In genomic region chr19:12698138-12698537, GRCh38 we compare ENCODE assay signal across 19 cellular contexts. TPM values are rescaled to one million over a fixed set of nuclear protein-coding genes. Genes with fewer than 3 reads are reported as not detected.
DNase-seq lines count a peak whose midpoint lies in the region; ATAC-seq and TF ChIP-seq lines count a peak whose summit lies in the region.
"Had no signal": no experiment of that assay in that cellular context is flagged by ENCODE, and none has a peak within 500 bp of the region (broad histone marks: within the 10 kb centered on the region; RNA-seq: fewer than 3 reads in every experiment).

No MANE protein-coding gene starts in this region.

- H3K9me3 Mint-ChIP-seq in activated naive CD4-positive, alpha-beta T cell treated with anti-CD3 and anti-CD28 coated beads for 36 hours, result no peaks in the 10 kb centered on the region
- no peaks in the 10 kb centered on the region for H3K9me3 Mint-ChIP-seq in central memory CD8-positive, alpha-beta T cell
- H3K9me3 Mint-ChIP-seq in stimulated activated effector memory CD8-positive, alpha-beta T cell treated with anti-CD3 and anti-CD28 coated beads, Interleukin-12 subunit alpha, Interleukin-12 subunit beta, amount 100 ng/mL, for 72 hours, result no peaks in the 10 kb centered on the region

- peak overlapping the region; percentile 86 for H3K27ac ChIP-seq in RWPE1
- H3K27ac ChIP-seq: psoas muscle had no signal

- POLR2A ChIA-PET in RWPE1 (lab: Yijun Ruan, JAX; ENCODE audit: low non-redundant PET), result no interaction called here

- H3K4me3 Mint-ChIP-seq in activated naive CD4-positive, alpha-beta T cell treated with anti-CD3 and anti-CD28 coated beads for 36 hours, result peak overlapping the region; percentile 20
- H3K4me3 Mint-ChIP-seq in central memory CD8-positive, alpha-beta T cell, result peak overlapping the region; percentile 52
- H3K4me3 Mint-ChIP-seq in stimulated activated effector memory CD8-positive, alpha-beta T cell treated with anti-CD3 and anti-CD28 coated beads, Interleukin-12 subunit alpha, Interleukin-12 subunit beta, amount 100 ng/mL, for 72 hours, result peak overlapping the region; percentile 9

- ATAC-seq in central memory CD8-positive, alpha-beta T cell (replicated peaks; ENCODE audit: extremely low read depth, poor library complexity, severe bottlenecking), result no peak
- ATAC-seq in stimulated activated effector memory CD8-positive, alpha-beta T cell treated with anti-CD3 and anti-CD28 coated beads, Interleukin-12 subunit alpha, Interleukin-12 subunit beta, amount 100 ng/mL, for 72 hours, result no peak
- no peak for ATAC-seq in HG03095 (IDR thresholded peaks at IDR 0.05; ENCODE audit: unreplicated experiment)
- ATAC-seq: gastroesophageal sphincter, Panc1, psoas muscle had no signal

- no peak overlapping the region for H3K27ac Mint-ChIP-seq in activated naive CD4-positive, alpha-beta T cell treated with anti-CD3 and anti-CD28 coated beads for 36 hours
- H3K27ac Mint-ChIP-seq in central memory CD8-positive, alpha-beta T cell (ENCODE audit: low read depth), result no peak overlapping the region
- H3K27ac Mint-ChIP-seq in stimulated activated effector memory CD8-positive, alpha-beta T cell treated with anti-CD3 and anti-CD28 coated beads, Interleukin-12 subunit alpha, Interleukin-12 subunit beta, amount 100 ng/mL, for 72 hours, result no peak overlapping the region

- CTCF ChIA-PET in activated naive CD4-positive, alpha-beta T cell treated with anti-CD3 and anti-CD28 coated beads for 36 hours (lab: Charles Lee), result no interaction called here
- CTCF ChIA-PET in RWPE1 (lab: Yijun Ruan, JAX), result no interaction called here

- H3K27me3 Mint-ChIP-seq in activated naive CD4-positive, alpha-beta T cell treated with anti-CD3 and anti-CD28 coated beads for 36 hours (ENCODE audit: low read depth), result no peaks in the 10 kb centered on the region
- no peaks in the 10 kb centered on the region for H3K27me3 Mint-ChIP-seq in central memory CD8-positive, alpha-beta T cell

- H3K36me3 Mint-ChIP-seq in activated naive CD4-positive, alpha-beta T cell treated with anti-CD3 and anti-CD28 coated beads for 36 hours (ENCODE audit: low read depth), result peaks cover 19% of the 10 kb centered on the region
- H3K36me3 Mint-ChIP-seq in central memory CD8-positive, alpha-beta T cell (ENCODE audit: insufficient read depth), result peaks cover 11% of the 10 kb centered on the region
- H3K36me3 Mint-ChIP-seq in stimulated activated effector memory CD8-positive, alpha-beta T cell treated with anti-CD3 and anti-CD28 coated beads, Interleukin-12 subunit alpha, Interleukin-12 subunit beta, amount 100 ng/mL, for 72 hours, result peaks cover 59% of the 10 kb centered on the region

- DNase-seq in activated naive CD4-positive, alpha-beta T cell treated with anti-CD3 and anti-CD28 coated beads for 36 hours, result no peak
- DNase-seq in activated naive CD4-positive, alpha-beta T cell treated with anti-CD3 and anti-CD28 coated beads, Interleukin-2, amount 50 U/mL, for 16 hours, result no peak
- no peak for DNase-seq in RWPE1 (ENCODE audit: low spot score)
- no peak for DNase-seq in central memory CD8-positive, alpha-beta T cell (ENCODE audit: low spot score in 2 of 2)
- no peak for DNase-seq in stimulated activated effector memory CD8-positive, alpha-beta T cell treated with anti-CD3 and anti-CD28 coated beads, Interleukin-12 subunit alpha, Interleukin-12 subunit beta, amount 100 ng/mL, for 72 hours (ENCODE audit: low spot score in 2 of 2)
- no peak for DNase-seq in KG1 (lab: John Stamatoyannopoulos, UW)
- no peak for DNase-seq in NCI-H2196 (lab: John Stamatoyannopoulos, UW; ENCODE audit: unreplicated experiment)
- DNase-seq: activated CD4-positive, alpha-beta T cell treated with anti-CD3 and anti-CD28 coated beads for 1 hour; activated gamma-delta T cell treated with Interleukin-2 at 50 U/mL for 16 hours; caudate nucleus; DMS53; GOT3; NCI-H1436; NCI-H446 treated with DMSO at 0.1 percent for 48 hours; psoas muscle had no signal

- intact Hi-C loops in activated naive CD4-positive, alpha-beta T cell treated with anti-CD3 and anti-CD28 coated beads for 36 hours (cut with micrococcal nuclease), result no loop called here

- peaks cover 11% of the 10 kb centered on the region for H3K4me1 Mint-ChIP-seq in activated naive CD4-positive, alpha-beta T cell treated with anti-CD3 and anti-CD28 coated beads for 36 hours (ENCODE audit: low read depth)
- peaks cover 6% of the 10 kb centered on the region for H3K4me1 Mint-ChIP-seq in central memory CD8-positive, alpha-beta T cell
- H3K4me1 Mint-ChIP-seq in stimulated activated effector memory CD8-positive, alpha-beta T cell treated with anti-CD3 and anti-CD28 coated beads, Interleukin-12 subunit alpha, Interleukin-12 subunit beta, amount 100 ng/mL, for 72 hours, result peaks cover 12% of the 10 kb centered on the region

- TF ChIP-seq CTCF in RWPE1 (conservative IDR thresholded peaks at IDR 0.05; ENCODE audit: low read depth), result no peak

RNA-seq across cellular contexts. Expression of gene FBXW9, which starts 1.7 kb away (rescaled TPM):
- total RNA-seq in activated naive CD4-positive, alpha-beta T cell treated with anti-CD3 and anti-CD28 coated beads for 36 hours, result 1 to 10 TPM; 7.2 to 8.7 TPM

RNA-seq across cellular contexts. Expression of gene GNG14, which starts 10.3 kb away (rescaled TPM):
- not detected for total RNA-seq in activated naive CD4-positive, alpha-beta T cell treated with anti-CD3 and anti-CD28 coated beads for 36 hours
- total RNA-seq: gastroesophageal sphincter, psoas muscle, temporal lobe had no signal

RNA-seq across cellular contexts. Expression of gene DHPS, which starts 16.5 kb away (rescaled TPM):
- total RNA-seq in activated naive CD4-positive, alpha-beta T cell treated with anti-CD3 and anti-CD28 coated beads for 36 hours, result 100 to 1,000 TPM; 131 to 149 TPM

RNA-seq across cellular contexts. Expression of gene TNPO2, which starts 25.6 kb away (rescaled TPM):
- total RNA-seq in activated naive CD4-positive, alpha-beta T cell treated with anti-CD3 and anti-CD28 coated beads for 36 hours, result 10 to 100 TPM; 80.7 to 81.1 TPM

RNA-seq across cellular contexts. Expression of gene WDR83, which starts 31.5 kb away (rescaled TPM):
- total RNA-seq in activated naive CD4-positive, alpha-beta T cell treated with anti-CD3 and anti-CD28 coated beads for 36 hours, result 10 to 100 TPM; 14.9 to 16.2 TPM
